Comparison of ENCODE assay signal across 8 cellular contexts in genomic region chr3:69052567-69052898, GRCh38. TPM values are rescaled to one million over a fixed set of nuclear protein-coding genes. Genes with fewer than 3 reads are reported as not detected.
DNase-seq lines count a peak whose midpoint lies in the region; ATAC-seq and TF ChIP-seq lines count a peak whose summit lies in the region.

No MANE protein-coding gene starts in this region.

- peak overlapping the region; percentile 95 for H3K4me3 Mint-ChIP-seq in T-helper 1 cell treated with Interleukin-12 subunit alpha and Interleukin-12 subunit beta and Interleukin-4 antibody, amounts not matched to agents 30 μg/mL and 1 μg/mL, for 36 hours

- peaks cover 26% of the 10 kb centered on the region for H3K79me2 ChIP-seq in OCI-LY1 (ENCODE audit: insufficient read depth, low read length)

- H3K36me3 Mint-ChIP-seq in T-helper 1 cell treated with Interleukin-12 subunit alpha and Interleukin-12 subunit beta and Interleukin-4 antibody, amounts not matched to agents 30 μg/mL and 1 μg/mL, for 36 hours (ENCODE audit: low read depth) = peaks cover 35% of the 10 kb centered on the region

- no peaks in the 10 kb centered on the region for H4K20me1 ChIP-seq in OCI-LY1 (ENCODE audit: insufficient read depth, low read length)

- H3K27me3 Mint-ChIP-seq in T-helper 1 cell treated with Interleukin-12 subunit alpha and Interleukin-12 subunit beta and Interleukin-4 antibody, amounts not matched to agents 30 μg/mL and 1 μg/mL, for 36 hours (ENCODE audit: low read depth) = no peaks in the 10 kb centered on the region

- no peaks in the 10 kb centered on the region for H3K9me2 ChIP-seq in OCI-LY1 (ENCODE audit: low read depth, low read length)

- H3K27ac ChIP-seq in OCI-LY1 (ENCODE audit: low read depth, low read length, poor library complexity, severe bottlenecking) = peak overlapping the region; percentile 18
- H3K27ac ChIP-seq in esophagus (ENCODE audit: low read depth in 2 of 2, low read length in 1 of 2) = peak overlapping the region; percentile 95 to 99
- H3K27ac ChIP-seq in prostate gland = peak overlapping the region; percentile 92

- WGBS in esophagus, 2 donors = 33 to 38% methylated on average over 3 of the region's 3 CpGs
- 20% methylated on average over 3 of the region's 3 CpGs for WGBS in prostate gland

- peak overlapping the region; percentile 26; the same call in 1 of the 2 replicates for H3K9ac ChIP-seq in OCI-LY1 (ENCODE audit: low read length)

- intact Hi-C loops in prostate gland (cut with DNase I) = loop anchor here (5.0 kb wide), 1 partner anchor 40 kb away; the partner anchor contains the start of gene EOGT

- peaks cover 37% of the 10 kb centered on the region for H3K4me1 Mint-ChIP-seq in T-helper 1 cell treated with Interleukin-12 subunit alpha and Interleukin-12 subunit beta and Interleukin-4 antibody, amounts not matched to agents 30 μg/mL and 1 μg/mL, for 36 hours (ENCODE audit: low read depth)

- peak overlapping the region; percentile 95 for H3K27ac Mint-ChIP-seq in T-helper 1 cell treated with Interleukin-12 subunit alpha and Interleukin-12 subunit beta and Interleukin-4 antibody, amounts not matched to agents 30 μg/mL and 1 μg/mL, for 36 hours

- no peak for TF ChIP-seq CTCF in OCI-LY1 (IDR thresholded peaks at IDR 0.05; ENCODE audit: low read length)
- no peak for TF ChIP-seq CTCF in prostate gland (IDR thresholded peaks at IDR 0.05)

- H3K36me3 ChIP-seq in OCI-LY1 (ENCODE audit: insufficient read depth, low read length) (peaks cover 58% of the 10 kb centered on the region), esophagus (ENCODE audit: control insufficient read depth in 2 of 2, insufficient read depth in 2 of 2, low read length in 1 of 2) (peaks cover 0 to 4% of the 10 kb centered on the region in 2 donors), prostate gland (no peaks in the 10 kb centered on the region)

- DNase-seq in T-helper 1 cell (no peak), prostate gland (ENCODE audit: low spot score) (peak; percentile 7), HPDE6-E6E7 (ENCODE audit: extremely low spot score) (no peak), kidney tubule cell (ENCODE audit: low spot score) (no peak)

- H3K9me3 ChIP-seq in OCI-LY1 (ENCODE audit: low read length) (no peaks in the 10 kb centered on the region), esophagus (ENCODE audit: control insufficient read depth in 2 of 2, insufficient read depth in 1 of 2, low read depth in 1 of 2, low read length in 1 of 2) (no peaks in the 10 kb centered on the region), prostate gland (no peaks in the 10 kb centered on the region)

- H3K4me1 ChIP-seq in OCI-LY1 (ENCODE audit: insufficient read depth, low read length, severe bottlenecking) (peaks cover 20% of the 10 kb centered on the region), esophagus (ENCODE audit: control insufficient read depth in 2 of 2, insufficient read depth in 2 of 2, low read length in 1 of 2) (peaks cover 0 to 1% of the 10 kb centered on the region in 2 donors), prostate gland (replicated peaks) (no peaks in the 10 kb centered on the region)

- H3K4me3 ChIP-seq in OCI-LY1 (ENCODE audit: low read depth, low read length, poor library complexity, severe bottlenecking) = peak overlapping the region; percentile 88
- peak overlapping the region; percentile 24 to 100 for H3K4me3 ChIP-seq in esophagus (ENCODE audit: low read depth in 1 of 2, low read length in 2 of 2)
- peak overlapping the region; percentile 63 to 64 for H3K4me3 ChIP-seq in prostate gland

- no peaks in the 10 kb centered on the region for H3K27me3 ChIP-seq in OCI-LY1 (ENCODE audit: insufficient read depth, low read length)
- H3K27me3 ChIP-seq in esophagus (ENCODE audit: control insufficient read depth in 1 of 2, insufficient read depth in 2 of 2, low read length in 2 of 2) = no peaks in the 10 kb centered on the region
- no peaks in the 10 kb centered on the region for H3K27me3 ChIP-seq in prostate gland (replicated peaks; ENCODE audit: insufficient read depth)

- ATAC-seq in GM18858 (IDR thresholded peaks at IDR 0.05; ENCODE audit: unreplicated experiment) = no peak

- H3F3A ChIP-seq in OCI-LY1 (ENCODE audit: insufficient read depth, low read length) = no peaks in the 10 kb centered on the region

- TF ChIP-seq POLR2A in prostate gland (IDR thresholded peaks at IDR 0.05) = no peak

- H2AFZ ChIP-seq in OCI-LY1 (ENCODE audit: low read length) = no peak overlapping the region

- H3K4me2 ChIP-seq in OCI-LY1 (ENCODE audit: low read length) = peak overlapping the region; percentile 88

- H3K9me3 Mint-ChIP-seq in T-helper 1 cell treated with Interleukin-12 subunit alpha and Interleukin-12 subunit beta and Interleukin-4 antibody, amounts not matched to agents 30 μg/mL and 1 μg/mL, for 36 hours = no peaks in the 10 kb centered on the region

RNA-seq across cellular contexts. Expression of gene TMF1, which starts 0.4 kb away (rescaled TPM):
- 1 to 10 TPM; 6.9 to 7.6 TPM for polyA plus RNA-seq in esophagus
- 10 to 100 TPM; 24.9 to 29.1 TPM for total RNA-seq in prostate gland

RNA-seq across cellular contexts. Expression of gene UBA3, which starts 27.6 kb away (rescaled TPM):
- polyA plus RNA-seq in esophagus = 10 to 100 TPM; 30.7 to 34.9 TPM
- total RNA-seq in prostate gland = 10 to 100 TPM; 45.5 to 50.6 TPM

RNA-seq across cellular contexts. Expression of gene ARL6IP5, which starts 32.2 kb away (rescaled TPM):
- 10 to 100 TPM; 46.9 to 59.0 TPM for polyA plus RNA-seq in esophagus
- 100 to 1,000 TPM; 102 to 169 TPM for total RNA-seq in prostate gland

RNA-seq across cellular contexts. Expression of gene EOGT, which starts 39.0 kb away (rescaled TPM):
- polyA plus RNA-seq in esophagus = 10 to 100 TPM; 13.3 to 28.1 TPM
- 10 to 100 TPM; 40.4 to 42.8 TPM for total RNA-seq in prostate gland

Comparison
In these comparisons a context has a peak if more than half of its experiments do, and no peak if none do; other contexts are left out.
1. H3K27ac ChIP-seq: peak in every context shown above with its lines; median percentile 97 in esophagus; 92 in prostate gland; 18 in OCI-LY1.